In the genomic region with DNA sequence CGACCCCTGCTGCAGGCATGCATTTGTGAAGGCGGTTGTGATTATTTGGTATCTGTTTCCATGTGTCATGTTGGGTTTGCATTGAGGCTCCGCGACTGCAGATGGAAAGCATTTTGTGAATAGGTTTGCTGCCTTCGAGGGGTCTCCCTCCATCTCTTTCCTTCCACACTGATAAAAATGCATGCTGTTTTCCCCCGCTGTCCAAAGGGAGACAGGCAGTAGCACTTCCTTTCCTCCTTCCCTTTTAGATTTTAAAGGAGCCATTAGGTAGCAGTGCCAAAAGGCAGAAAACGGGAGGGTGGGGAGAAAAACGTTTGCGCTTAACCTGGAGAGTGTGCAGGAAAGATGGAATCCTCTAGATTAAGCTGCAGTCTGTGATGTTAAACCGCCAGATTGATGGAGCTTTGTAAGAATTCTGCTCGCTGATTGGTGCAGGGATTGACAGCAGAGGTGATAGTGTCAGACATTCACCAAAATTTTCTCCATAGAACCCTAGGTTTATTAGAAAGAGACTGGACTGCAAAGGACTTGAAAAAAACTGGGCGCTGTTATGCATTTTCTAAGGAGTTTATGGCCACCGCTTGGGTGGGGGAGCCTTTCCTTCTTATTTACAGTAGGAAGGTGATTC, we compare ENCODE assay signal across 8 cellular contexts. TPM values are rescaled to one million over a fixed set of nuclear protein-coding genes. Genes with fewer than 3 reads are reported as not detected.
DNase-seq lines count a peak whose midpoint lies in the region; ATAC-seq and TF ChIP-seq lines count a peak whose summit lies in the region.

No MANE protein-coding gene starts in this region.

- peak overlapping the region; percentile 98 to 99 for H3K4me3 Mint-ChIP-seq in activated T-cell treated with anti-CD3 and anti-CD28 coated beads, Interleukin-2, amount 50 U/mL, for 72 hours

- H3K27me3 ChIP-seq in transverse colon = no peaks in the 10 kb centered on the region

- in situ Hi-C loops in transverse colon (cut with MboI; ENCODE audit: low pct_ligation_motif_present in 1 of 4, low pct_unique_long_range_greater_than_20kb in 1 of 4, low sequenced_read_pairs in 3 of 4) = no loop called here

- H3K27me3 Mint-ChIP-seq in activated T-cell treated with anti-CD3 and anti-CD28 coated beads, Interleukin-2, amount 50 U/mL, for 72 hours (ENCODE audit: low read depth) = no peaks in the 10 kb centered on the region

- 3 to 6% methylated on average over 9 to 13 of the region's 13 CpGs for WGBS in transverse colon (ENCODE audit: low coverage in 1 of 2), 2 donors

- H3K4me1 ChIP-seq in transverse colon = peaks cover 7 to 53% (median 21%) of the 10 kb centered on the region in 4 donors

- H3K36me3 ChIP-seq in transverse colon = no peaks in the 10 kb centered on the region

- H3K9me3 Mint-ChIP-seq in activated T-cell treated with anti-CD3 and anti-CD28 coated beads, Interleukin-2, amount 50 U/mL, for 72 hours = no peaks in the 10 kb centered on the region

- no peaks in the 10 kb centered on the region for H3K9me3 ChIP-seq in transverse colon

- DNase-seq in activated T-cell treated with anti-CD3 and anti-CD28 coated beads, Interleukin-2, amount 50 U/mL, for 72 hours = peak in 1 of 2 donors; percentile 34
- DNase-seq in activated T-cell treated with anti-CD3 and anti-CD28 coated beads, Interleukin-2, amount 50 U/mL, for 48 hours = no peak
- DNase-seq in OCI-M1 (lab: John Stamatoyannopoulos, UW) (peak; percentile 69), cerebellar cortex (ENCODE audit: low spot score) (peak; percentile 80), medulla oblongata (ENCODE audit: extremely low spot score) (peak; percentile 46), transverse colon (no peak), OCI-M2 (lab: John Stamatoyannopoulos, UW; ENCODE audit: unreplicated experiment) (no peak)

- H3K36me3 Mint-ChIP-seq in activated T-cell treated with anti-CD3 and anti-CD28 coated beads, Interleukin-2, amount 50 U/mL, for 72 hours (ENCODE audit: insufficient read depth in 2 of 2) = peaks cover 2 to 9% of the 10 kb centered on the region in 2 donors

- TF ChIP-seq EP300 in transverse colon (IDR thresholded peaks at IDR 0.05; ENCODE audit: low read depth) = no peak

- ATAC-seq in activated T-cell treated with anti-CD3 and anti-CD28 coated beads, Interleukin-2, amount 50 U/mL, for 72 hours (replicated peaks in 1 of 2) = no peak
- no peak for ATAC-seq in GM19351 (IDR thresholded peaks at IDR 0.05; ENCODE audit: unreplicated experiment)

- TF ChIP-seq POLR2A in transverse colon (IDR thresholded peaks at IDR 0.05) = no peak

- TF ChIP-seq CTCF in transverse colon (IDR thresholded peaks at IDR 0.05) = no peak

- H3K27ac Mint-ChIP-seq in activated T-cell treated with anti-CD3 and anti-CD28 coated beads, Interleukin-2, amount 50 U/mL, for 72 hours = peak overlapping the region; percentile 100

- intact Hi-C loops in transverse colon (cut with DNase I; ENCODE audit: low total_unique reads) = loop anchor here (10.0 kb wide), 1 partner anchor 1907 kb away; no protein-coding TSS in a partner anchor

- peak overlapping the region; percentile 48 to 73 (median 58) for H3K4me3 ChIP-seq in transverse colon

- H3K4me1 Mint-ChIP-seq in activated T-cell treated with anti-CD3 and anti-CD28 coated beads, Interleukin-2, amount 50 U/mL, for 72 hours (ENCODE audit: low read depth) = peaks cover 86% of the 10 kb centered on the region

- H3K27ac ChIP-seq in transverse colon = peak overlapping the region; percentile 85 to 89 (median 86)

RNA-seq across cellular contexts. Expression of a gene that starts 0.7 kb away (rescaled TPM):
- total RNA-seq in activated T-cell treated with anti-CD3 and anti-CD28 coated beads, Interleukin-2, amount 50 U/mL, for 72 hours = 10 to 100 TPM; 53.4 to 54.1 TPM
- 100 to 1,000 TPM in 1 of 4 donors, 10 to 100 TPM in 3; 23.1 to 102 (median 48.5) TPM for total RNA-seq in transverse colon

Comparison
In these comparisons a context has a peak if more than half of its experiments do, and no peak if none do; other contexts are left out.
1. DNase-seq: peak in OCI-M1 (single experiment), cerebellar cortex (single experiment) and medulla oblongata (single experiment); none in activated T-cell treated with anti-CD3 and anti-CD28 coated beads, Interleukin-2, amount 50 U/mL, for 48 hours (0 of 2), transverse colon (single experiment) and OCI-M2 (single experiment).